5 cellular contexts compared by ENCODE assay signal in genomic region chr6:149927025-149927424, GRCh38. TPM values are rescaled to one million over a fixed set of nuclear protein-coding genes. Genes with fewer than 3 reads are reported as not detected.
"Had no signal": no experiment of that assay in that cellular context is flagged by ENCODE, and none has a peak within 500 bp of the region (broad histone marks: within the 10 kb centered on the region; RNA-seq: fewer than 3 reads in every experiment).

No MANE protein-coding gene starts in this region.

RNA-seq across cellular contexts. Expression of gene RAET1G, which starts 4.1 kb away (rescaled TPM):
- total RNA-seq: HepG2, K562 had no signal
- polyA plus RNA-seq: HepG2, IgD-negative memory B cell had no signal

RNA-seq across cellular contexts. Expression of gene ULBP2, which starts 14.8 kb away (rescaled TPM):
- total RNA-seq: HepG2 had no signal
- polyA plus RNA-seq: HepG2 had no signal

RNA-seq across cellular contexts. Expression of gene RAET1E, which starts 29.1 kb away (rescaled TPM):
- total RNA-seq: HepG2, IMR-90, K562 had no signal
- polyA plus RNA-seq: HepG2, IgD-negative memory B cell, IMR-90, K562 had no signal

RNA-seq across cellular contexts. Expression of gene ULBP1, which starts 36.7 kb away (rescaled TPM):
- total RNA-seq: HT1080 had no signal
- polyA plus RNA-seq: IgD-negative memory B cell had no signal
